Comparison of ENCODE assay signal across 20 cellular contexts in genomic region chr18:45149712-45150111, GRCh38.
"Had no signal": no experiment of that assay in that cellular context is flagged by ENCODE, and none has a peak within 500 bp of the region (broad histone marks: within the 10 kb centered on the region; RNA-seq: fewer than 3 reads in every experiment).

No MANE protein-coding gene starts in this region.

- H3K27me3 ChIP-seq: dorsolateral prefrontal cortex, esophagus muscularis mucosa, foreskin keratinocyte, heart right ventricle had no signal

- H3K36me3 ChIP-seq: esophagus muscularis mucosa, heart right ventricle, left ventricle myocardium inferior, lower lobe of right lung had no signal

- ATAC-seq: foreskin keratinocyte, left colon, left lobe of liver, lower lobe of right lung, mucosa of descending colon had no signal

- H3K4me3 ChIP-seq: coronary artery, dorsolateral prefrontal cortex, esophagus muscularis mucosa, heart right ventricle, left ventricle myocardium inferior, lower lobe of right lung, mucosa of descending colon had no signal

- H3K27ac ChIP-seq: coronary artery, dorsolateral prefrontal cortex, esophagus muscularis mucosa, foreskin keratinocyte, heart right ventricle, left ventricle myocardium inferior, lower lobe of right lung had no signal

- H3K9me3 ChIP-seq: esophagus muscularis mucosa, lower lobe of right lung, mucosa of descending colon had no signal

- H3K4me1 ChIP-seq: esophagus muscularis mucosa, foreskin keratinocyte, lower lobe of right lung had no signal

- DNase-seq: dermis blood vessel endothelial cell; dorsolateral prefrontal cortex; effector CD4-positive, alpha-beta T cell; effector memory CD4-positive, alpha-beta T cell; foreskin keratinocyte; glutamatergic neuron; head of caudate nucleus; heart right ventricle; hippocampal formation; islet precursor cell; kidney; kidney glomerular epithelial cell; left colon; left ventricle myocardium inferior; lower lobe of right lung; mesenchymal stem cell; mucosa of descending colon had no signal
